Comparison of ENCODE assay signal across 1 cellular context in the genomic region with DNA sequence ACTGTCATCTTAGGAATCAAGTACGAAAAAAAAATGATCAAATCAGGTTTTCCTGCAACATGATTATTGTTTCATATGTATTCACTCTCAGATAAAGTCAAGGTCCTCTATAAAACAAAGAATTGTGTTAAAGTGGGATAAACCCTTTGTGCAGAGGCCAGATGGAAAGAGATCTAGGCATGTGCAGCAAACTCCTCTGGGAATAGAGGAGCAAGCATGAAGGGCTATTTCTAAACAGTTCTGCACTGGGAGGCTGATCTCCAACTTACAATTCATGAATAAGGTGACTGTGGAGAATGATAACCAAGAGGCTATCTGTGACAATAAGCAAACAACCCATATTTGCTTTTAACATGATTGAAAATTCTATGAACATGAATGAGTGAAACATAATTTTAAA.
TF ChIP-seq lines count a peak whose summit lies in the region.

No MANE protein-coding gene starts in this region.

TF ChIP-seq in WTC11, 78 proteins besides CTCF, POLR2A, EP300 and RAD21 (continued from another document):
- TF ChIP-seq, protein P1, sequence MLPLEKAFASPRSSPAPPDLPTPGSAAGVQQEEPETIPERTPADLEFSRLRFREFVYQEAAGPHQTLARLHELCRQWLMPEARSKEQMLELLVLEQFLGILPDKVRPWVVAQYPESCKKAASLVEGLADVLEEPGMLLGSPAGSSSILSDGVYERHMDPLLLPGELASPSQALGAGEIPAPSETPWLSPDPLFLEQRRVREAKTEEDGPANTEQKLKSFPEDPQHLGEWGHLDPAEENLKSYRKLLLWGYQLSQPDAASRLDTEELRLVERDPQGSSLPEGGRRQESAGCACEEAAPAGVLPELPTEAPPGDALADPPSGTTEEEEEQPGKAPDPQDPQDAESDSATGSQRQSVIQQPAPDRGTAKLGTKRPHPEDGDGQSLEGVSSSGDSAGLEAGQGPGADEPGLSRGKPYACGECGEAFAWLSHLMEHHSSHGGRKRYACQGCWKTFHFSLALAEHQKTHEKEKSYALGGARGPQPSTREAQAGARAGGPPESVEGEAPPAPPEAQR (CRISPR knock-in tag; IDR thresholded peaks at IDR 0.05), result no peak
- TF ChIP-seq, protein P2, sequence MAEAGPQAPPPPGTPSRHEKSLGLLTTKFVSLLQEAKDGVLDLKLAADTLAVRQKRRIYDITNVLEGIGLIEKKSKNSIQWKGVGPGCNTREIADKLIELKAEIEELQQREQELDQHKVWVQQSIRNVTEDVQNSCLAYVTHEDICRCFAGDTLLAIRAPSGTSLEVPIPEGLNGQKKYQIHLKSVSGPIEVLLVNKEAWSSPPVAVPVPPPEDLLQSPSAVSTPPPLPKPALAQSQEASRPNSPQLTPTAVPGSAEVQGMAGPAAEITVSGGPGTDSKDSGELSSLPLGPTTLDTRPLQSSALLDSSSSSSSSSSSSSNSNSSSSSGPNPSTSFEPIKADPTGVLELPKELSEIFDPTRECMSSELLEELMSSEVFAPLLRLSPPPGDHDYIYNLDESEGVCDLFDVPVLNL (CRISPR knock-in tag; IDR thresholded peaks at IDR 0.05; ENCODE audit: borderline replicate concordance, low read depth), result no peak
- no peak for TF ChIP-seq CREM (CRISPR knock-in tag; IDR thresholded peaks at IDR 0.05)
- no peak for TF ChIP-seq NR3C1 (CRISPR knock-in tag; conservative IDR thresholded peaks at IDR 0.05; ENCODE audit: low read depth)
- TF ChIP-seq GTF2I (CRISPR knock-in tag; conservative IDR thresholded peaks at IDR 0.05), result no peak
- no peak for TF ChIP-seq OVOL2 (CRISPR knock-in tag; IDR thresholded peaks at IDR 0.05; ENCODE audit: borderline replicate concordance)
- TF ChIP-seq, protein P3, sequence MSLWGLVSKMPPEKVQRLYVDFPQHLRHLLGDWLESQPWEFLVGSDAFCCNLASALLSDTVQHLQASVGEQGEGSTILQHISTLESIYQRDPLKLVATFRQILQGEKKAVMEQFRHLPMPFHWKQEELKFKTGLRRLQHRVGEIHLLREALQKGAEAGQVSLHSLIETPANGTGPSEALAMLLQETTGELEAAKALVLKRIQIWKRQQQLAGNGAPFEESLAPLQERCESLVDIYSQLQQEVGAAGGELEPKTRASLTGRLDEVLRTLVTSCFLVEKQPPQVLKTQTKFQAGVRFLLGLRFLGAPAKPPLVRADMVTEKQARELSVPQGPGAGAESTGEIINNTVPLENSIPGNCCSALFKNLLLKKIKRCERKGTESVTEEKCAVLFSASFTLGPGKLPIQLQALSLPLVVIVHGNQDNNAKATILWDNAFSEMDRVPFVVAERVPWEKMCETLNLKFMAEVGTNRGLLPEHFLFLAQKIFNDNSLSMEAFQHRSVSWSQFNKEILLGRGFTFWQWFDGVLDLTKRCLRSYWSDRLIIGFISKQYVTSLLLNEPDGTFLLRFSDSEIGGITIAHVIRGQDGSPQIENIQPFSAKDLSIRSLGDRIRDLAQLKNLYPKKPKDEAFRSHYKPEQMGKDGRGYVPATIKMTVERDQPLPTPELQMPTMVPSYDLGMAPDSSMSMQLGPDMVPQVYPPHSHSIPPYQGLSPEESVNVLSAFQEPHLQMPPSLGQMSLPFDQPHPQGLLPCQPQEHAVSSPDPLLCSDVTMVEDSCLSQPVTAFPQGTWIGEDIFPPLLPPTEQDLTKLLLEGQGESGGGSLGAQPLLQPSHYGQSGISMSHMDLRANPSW (CRISPR knock-in tag; conservative IDR thresholded peaks at IDR 0.05; ENCODE audit: low read depth), result no peak
- TF ChIP-seq, protein P4, sequence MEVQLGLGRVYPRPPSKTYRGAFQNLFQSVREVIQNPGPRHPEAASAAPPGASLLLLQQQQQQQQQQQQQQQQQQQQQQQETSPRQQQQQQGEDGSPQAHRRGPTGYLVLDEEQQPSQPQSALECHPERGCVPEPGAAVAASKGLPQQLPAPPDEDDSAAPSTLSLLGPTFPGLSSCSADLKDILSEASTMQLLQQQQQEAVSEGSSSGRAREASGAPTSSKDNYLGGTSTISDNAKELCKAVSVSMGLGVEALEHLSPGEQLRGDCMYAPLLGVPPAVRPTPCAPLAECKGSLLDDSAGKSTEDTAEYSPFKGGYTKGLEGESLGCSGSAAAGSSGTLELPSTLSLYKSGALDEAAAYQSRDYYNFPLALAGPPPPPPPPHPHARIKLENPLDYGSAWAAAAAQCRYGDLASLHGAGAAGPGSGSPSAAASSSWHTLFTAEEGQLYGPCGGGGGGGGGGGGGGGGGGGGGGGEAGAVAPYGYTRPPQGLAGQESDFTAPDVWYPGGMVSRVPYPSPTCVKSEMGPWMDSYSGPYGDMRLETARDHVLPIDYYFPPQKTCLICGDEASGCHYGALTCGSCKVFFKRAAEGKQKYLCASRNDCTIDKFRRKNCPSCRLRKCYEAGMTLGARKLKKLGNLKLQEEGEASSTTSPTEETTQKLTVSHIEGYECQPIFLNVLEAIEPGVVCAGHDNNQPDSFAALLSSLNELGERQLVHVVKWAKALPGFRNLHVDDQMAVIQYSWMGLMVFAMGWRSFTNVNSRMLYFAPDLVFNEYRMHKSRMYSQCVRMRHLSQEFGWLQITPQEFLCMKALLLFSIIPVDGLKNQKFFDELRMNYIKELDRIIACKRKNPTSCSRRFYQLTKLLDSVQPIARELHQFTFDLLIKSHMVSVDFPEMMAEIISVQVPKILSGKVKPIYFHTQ (CRISPR knock-in tag; IDR thresholded peaks at IDR 0.05), result no peak
- no peak for TF ChIP-seq TEAD1 (CRISPR knock-in tag; IDR thresholded peaks at IDR 0.05)
- TF ChIP-seq JUN (CRISPR knock-in tag; IDR thresholded peaks at IDR 0.05), result no peak
- no peak for TF ChIP-seq RELA (CRISPR knock-in tag; IDR thresholded peaks at IDR 0.05; ENCODE audit: borderline replicate concordance)
- TF ChIP-seq ZNF263 (CRISPR knock-in tag; IDR thresholded peaks at IDR 0.05; ENCODE audit: low read depth), result no peak
- no peak for TF ChIP-seq ZNF219 (CRISPR knock-in tag; IDR thresholded peaks at IDR 0.05; ENCODE audit: borderline replicate concordance)
- no peak for TF ChIP-seq TEAD4 (CRISPR knock-in tag; IDR thresholded peaks at IDR 0.05)
- TF ChIP-seq JAZF1 (CRISPR knock-in tag; IDR thresholded peaks at IDR 0.05), result no peak
